8 cellular contexts compared by ENCODE assay signal in genomic region chr6:7107578-7108195, GRCh38. TPM values are rescaled to one million over a fixed set of nuclear protein-coding genes. Genes with fewer than 3 reads are reported as not detected.
DNase-seq lines count a peak whose midpoint lies in the region; ATAC-seq and TF ChIP-seq lines count a peak whose summit lies in the region.

Gene RREB1, plus strand, starts transcription at chr6:7107961. Its CDS starts 73,951 bp downstream, at chr6:7181912.

- H3K4me1 ChIP-seq in ectodermal cell (ENCODE audit: control insufficient read depth, insufficient read depth, low read length) = peaks cover 8% of the 10 kb centered on the region
- H3K4me1 ChIP-seq in lung (ENCODE audit: control insufficient read depth in 2 of 2, insufficient read depth in 2 of 2, low read length in 2 of 2) = peaks cover 3 to 4% of the 10 kb centered on the region in 2 donors

- no peak for TF ChIP-seq CTCF in lung (IDR thresholded peaks at IDR 0.05; ENCODE audit: control extremely low read depth, extremely low read depth)

- H3K36me3 ChIP-seq in ectodermal cell (ENCODE audit: control insufficient read depth, insufficient read depth, low read length) = no peaks in the 10 kb centered on the region
- H3K36me3 ChIP-seq in lung (ENCODE audit: control insufficient read depth in 2 of 2, insufficient read depth in 2 of 2, low read length in 2 of 2) = no peaks in the 10 kb centered on the region

- ATAC-seq in HG02970 (IDR thresholded peaks at IDR 0.05; ENCODE audit: low FRiP score, unreplicated experiment) (peak; percentile 48), lung (ENCODE audit: insufficient read depth, low FRiP score) (peak; percentile 75)

- H3K27me3 ChIP-seq in ectodermal cell (ENCODE audit: control insufficient read depth, insufficient read depth, low read length, poor library complexity, severe bottlenecking) = peaks cover 42% of the 10 kb centered on the region
- H3K27me3 ChIP-seq in lung (ENCODE audit: control insufficient read depth, insufficient read depth) = no peaks in the 10 kb centered on the region

- 0% methylated on average over 57 to 59 of the region's 59 CpGs for WGBS in ectodermal cell, 2 experiments
- WGBS in lung, 2 donors = 0% methylated on average over 44 to 59 of the region's 59 CpGs

- H3K4me3 ChIP-seq in ectodermal cell (ENCODE audit: insufficient read depth, low read depth, low read length) (peak within 1 kb of the TSS; percentile 74), lung (peak within 1 kb of the TSS; percentile 84)

- DNase-seq in NCI-H748 (lab: John Stamatoyannopoulos, UW; ENCODE audit: unreplicated experiment) = peak; percentile 75
- DNase-seq in NCI-H748 treated with DMSO at 0.1 percent for 48 hours (lab: John Stamatoyannopoulos, UW) = no peak
- peak; percentile 28 for DNase-seq in NCI-H460 (ENCODE audit: extremely low read depth, low read depth)
- peak; percentile 63 to 71 for DNase-seq in activated CD4-positive, alpha-beta T cell treated with anti-CD3 and anti-CD28 coated beads, Interleukin-2, amount 50 U/mL, for 48 hours
- DNase-seq in lung (ENCODE audit: low spot score) = peak; percentile 56
- peak; percentile 16 to 42 for DNase-seq in stimulated activated CD8-positive, alpha-beta memory T cell treated with anti-CD3 and anti-CD28 coated beads, Interleukin-2, amount 100 ng/mL, for 1 hour (ENCODE audit: low read depth in 2 of 2)

- H3K27ac ChIP-seq in ectodermal cell (ENCODE audit: insufficient read depth, low read depth, low read length, poor library complexity, severe bottlenecking) (no peak within 1 kb of the TSS), lung (ENCODE audit: low read depth in 1 of 2, low read length in 1 of 2) (peak within 1 kb of the TSS; percentile 97 to 98)

- H3K9me3 ChIP-seq in ectodermal cell (ENCODE audit: control insufficient read depth, low read length) (no peaks in the 10 kb centered on the region), lung (ENCODE audit: control insufficient read depth in 2 of 2, insufficient read depth in 1 of 2, low read length in 1 of 2) (no peaks in the 10 kb centered on the region)

RNA-seq across cellular contexts. Expression of gene RREB1, which starts in this region (rescaled TPM):
- total RNA-seq in NCI-H460 (2014; rRNA removed; shearing (Covaris generic)) = 8.7 TPM in 2 replicates
- 3.3 and 6.3 TPM in 2 replicates for polyA plus RNA-seq in NCI-H460 (2014; cell fraction: nucleus; rRNA removed)
- polyA plus RNA-seq in ectodermal cell (2013, experiment 1 of 4) = 20.1 TPM
- 17.6 TPM for polyA plus RNA-seq in ectodermal cell (2013, experiment 2 of 4)
- 12.9 TPM for polyA plus RNA-seq in ectodermal cell (2013, experiment 3 of 4)
- 14.5 TPM for polyA plus RNA-seq in ectodermal cell (2013, experiment 4 of 4)
- 10 to 100 TPM; 50.7 to 54.7 TPM for total RNA-seq in lung
- 10 to 100 TPM in 1 of 2 donors, 1 to 10 TPM in 1; 8.9 to 11.5 TPM for polyA plus RNA-seq in lung
